1 cellular context compared by ENCODE assay signal in genomic region chr6:44999066-44999465, GRCh38.
TF ChIP-seq lines count a peak whose summit lies in the region.

No MANE protein-coding gene starts in this region.

TF ChIP-seq in GM12878, 131 proteins besides CTCF, POLR2A, EP300 and RAD21 (continued from another document):
- TF ChIP-seq ZNF592 (IDR thresholded peaks at IDR 0.05) (no peak), FOXM1 (IDR thresholded peaks at IDR 0.05; ENCODE audit: low read depth, low read length) (0 out of 2 replicates have a peak, but pooled peaks have one; percentile 32)
TF ChIP-seq in GM12878: peak in this region for 12.
